In the genomic region with DNA sequence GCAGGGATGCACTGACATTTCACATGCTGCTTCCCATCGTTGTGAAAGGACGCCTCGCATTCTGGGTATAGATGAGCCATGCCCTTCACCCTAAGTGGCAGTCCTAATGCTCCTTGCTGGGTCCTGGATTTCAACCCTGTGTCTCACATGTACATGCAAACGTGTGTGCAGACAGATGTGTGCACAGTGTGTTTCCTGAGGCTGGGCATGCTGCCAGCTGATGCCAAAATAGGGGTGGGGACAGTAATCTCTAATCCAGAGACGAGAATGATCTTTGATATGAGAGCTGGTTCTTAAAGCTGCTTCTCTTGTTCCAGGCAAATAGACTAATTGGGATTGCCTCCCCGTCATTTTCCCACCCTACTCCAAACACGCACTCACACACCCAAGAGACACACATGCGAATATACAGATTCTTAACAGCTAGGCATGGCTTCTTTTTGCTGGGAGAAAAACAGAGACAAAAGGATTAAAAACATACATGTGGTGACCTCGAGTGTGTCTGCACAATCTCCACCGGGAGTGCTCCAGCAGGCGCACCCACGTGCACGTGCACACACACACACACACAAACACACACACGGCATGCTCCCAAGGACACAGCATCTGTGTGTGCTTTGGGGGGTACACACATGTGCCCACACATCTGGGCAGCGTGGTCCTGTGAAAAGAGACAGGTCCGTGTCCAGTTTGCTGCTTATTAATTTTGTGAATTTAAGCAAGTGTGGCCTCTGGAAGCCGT, we compare ENCODE assay signal across 1 cellular context.
TF ChIP-seq lines count a peak whose summit lies in the region.

No MANE protein-coding gene starts in this region.

TF ChIP-seq in HepG2, 621 proteins besides CTCF, POLR2A, EP300 and RAD21 (continued from another document):
- TF ChIP-seq, protein P1, sequence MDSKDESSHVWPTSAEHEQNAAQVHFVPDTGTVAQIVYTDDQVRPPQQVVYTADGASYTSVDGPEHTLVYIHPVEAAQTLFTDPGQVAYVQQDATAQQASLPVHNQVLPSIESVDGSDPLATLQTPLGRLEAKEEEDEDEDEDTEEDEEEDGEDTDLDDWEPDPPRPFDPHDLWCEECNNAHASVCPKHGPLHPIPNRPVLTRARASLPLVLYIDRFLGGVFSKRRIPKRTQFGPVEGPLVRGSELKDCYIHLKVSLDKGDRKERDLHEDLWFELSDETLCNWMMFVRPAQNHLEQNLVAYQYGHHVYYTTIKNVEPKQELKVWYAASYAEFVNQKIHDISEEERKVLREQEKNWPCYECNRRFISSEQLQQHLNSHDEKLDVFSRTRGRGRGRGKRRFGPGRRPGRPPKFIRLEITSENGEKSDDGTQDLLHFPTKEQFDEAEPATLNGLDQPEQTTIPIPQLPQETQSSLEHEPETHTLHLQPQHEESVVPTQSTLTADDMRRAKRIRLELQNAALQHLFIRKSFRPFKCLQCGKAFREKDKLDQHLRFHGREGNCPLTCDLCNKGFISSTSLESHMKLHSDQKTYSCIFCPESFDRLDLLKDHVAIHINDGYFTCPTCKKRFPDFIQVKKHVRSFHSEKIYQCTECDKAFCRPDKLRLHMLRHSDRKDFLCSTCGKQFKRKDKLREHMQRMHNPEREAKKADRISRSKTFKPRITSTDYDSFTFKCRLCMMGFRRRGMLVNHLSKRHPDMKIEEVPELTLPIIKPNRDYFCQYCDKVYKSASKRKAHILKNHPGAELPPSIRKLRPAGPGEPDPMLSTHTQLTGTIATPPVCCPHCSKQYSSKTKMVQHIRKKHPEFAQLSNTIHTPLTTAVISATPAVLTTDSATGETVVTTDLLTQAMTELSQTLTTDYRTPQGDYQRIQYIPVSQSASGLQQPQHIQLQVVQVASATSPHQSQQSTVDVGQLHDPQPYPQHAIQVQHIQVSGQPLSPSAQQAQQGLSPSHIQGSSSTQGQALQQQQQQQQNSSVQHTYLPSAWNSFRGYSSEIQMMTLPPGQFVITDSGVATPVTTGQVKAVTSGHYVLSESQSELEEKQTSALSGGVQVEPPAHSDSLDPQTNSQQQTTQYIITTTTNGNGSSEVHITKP (CRISPR knock-in tag; IDR thresholded peaks at IDR 0.05; ENCODE audit: low read depth) = no peak
- TF ChIP-seq ZMAT3 (CRISPR knock-in tag; conservative IDR thresholded peaks at IDR 0.05) (no peak), MYNN (CRISPR knock-in tag; IDR thresholded peaks at IDR 0.05; ENCODE audit: low read depth) (no peak), TMF1 (CRISPR knock-in tag; IDR thresholded peaks at IDR 0.05; ENCODE audit: low read depth) (no peak), BHLHE40 (IDR thresholded peaks at IDR 0.05; ENCODE audit: low read length) (peak; percentile 30; the same call in 1 of the 2 replicates), RBAK (CRISPR knock-in tag; IDR thresholded peaks at IDR 0.05) (no peak), ZNF543 (CRISPR knock-in tag; IDR thresholded peaks at IDR 0.05) (no peak), YEATS2 (CRISPR knock-in tag; IDR thresholded peaks at IDR 0.05; ENCODE audit: borderline replicate concordance) (no peak), POLR2AphosphoS2 (IDR thresholded peaks at IDR 0.05; ENCODE audit: low read depth, low read length) (no peak), ZNF569 (CRISPR knock-in tag; IDR thresholded peaks at IDR 0.05; ENCODE audit: borderline replicate concordance) (no peak), GLI4 (CRISPR knock-in tag; IDR thresholded peaks at IDR 0.05; ENCODE audit: borderline replicate concordance) (no peak), ZNF256 (CRISPR knock-in tag; conservative IDR thresholded peaks at IDR 0.05) (no peak), PAWR (CRISPR knock-in tag; IDR thresholded peaks at IDR 0.05; ENCODE audit: borderline replicate concordance) (no peak), DNMT1 (CRISPR knock-in tag; IDR thresholded peaks at IDR 0.05) (no peak), MEIS2 (CRISPR knock-in tag; IDR thresholded peaks at IDR 0.05) (no peak), ZNF781 (CRISPR knock-in tag; IDR thresholded peaks at IDR 0.05; ENCODE audit: borderline replicate concordance, not compliant biosample characterization) (no peak), TARDBP (CRISPR knock-in tag; IDR thresholded peaks at IDR 0.05) (no peak), ZNF772 (CRISPR knock-in tag; IDR thresholded peaks at IDR 0.05) (no peak), ZBTB38 (CRISPR knock-in tag; IDR thresholded peaks at IDR 0.05) (no peak), HOXA9 (CRISPR knock-in tag; IDR thresholded peaks at IDR 0.05; ENCODE audit: borderline replicate concordance) (no peak), ZNF317 (CRISPR knock-in tag; IDR thresholded peaks at IDR 0.05) (no peak)
- TF ChIP-seq, protein P2, sequence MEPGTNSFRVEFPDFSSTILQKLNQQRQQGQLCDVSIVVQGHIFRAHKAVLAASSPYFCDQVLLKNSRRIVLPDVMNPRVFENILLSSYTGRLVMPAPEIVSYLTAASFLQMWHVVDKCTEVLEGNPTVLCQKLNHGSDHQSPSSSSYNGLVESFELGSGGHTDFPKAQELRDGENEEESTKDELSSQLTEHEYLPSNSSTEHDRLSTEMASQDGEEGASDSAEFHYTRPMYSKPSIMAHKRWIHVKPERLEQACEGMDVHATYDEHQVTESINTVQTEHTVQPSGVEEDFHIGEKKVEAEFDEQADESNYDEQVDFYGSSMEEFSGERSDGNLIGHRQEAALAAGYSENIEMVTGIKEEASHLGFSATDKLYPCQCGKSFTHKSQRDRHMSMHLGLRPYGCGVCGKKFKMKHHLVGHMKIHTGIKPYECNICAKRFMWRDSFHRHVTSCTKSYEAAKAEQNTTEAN (CRISPR knock-in tag; conservative IDR thresholded peaks at IDR 0.05) = 0 out of 2 replicates have a peak, but pooled peaks have one; percentile 23
- TF ChIP-seq, protein P3, sequence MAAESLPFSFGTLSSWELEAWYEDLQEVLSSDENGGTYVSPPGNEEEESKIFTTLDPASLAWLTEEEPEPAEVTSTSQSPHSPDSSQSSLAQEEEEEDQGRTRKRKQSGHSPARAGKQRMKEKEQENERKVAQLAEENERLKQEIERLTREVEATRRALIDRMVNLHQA (CRISPR knock-in tag; IDR thresholded peaks at IDR 0.05) = no peak
- TF ChIP-seq, protein P4, sequence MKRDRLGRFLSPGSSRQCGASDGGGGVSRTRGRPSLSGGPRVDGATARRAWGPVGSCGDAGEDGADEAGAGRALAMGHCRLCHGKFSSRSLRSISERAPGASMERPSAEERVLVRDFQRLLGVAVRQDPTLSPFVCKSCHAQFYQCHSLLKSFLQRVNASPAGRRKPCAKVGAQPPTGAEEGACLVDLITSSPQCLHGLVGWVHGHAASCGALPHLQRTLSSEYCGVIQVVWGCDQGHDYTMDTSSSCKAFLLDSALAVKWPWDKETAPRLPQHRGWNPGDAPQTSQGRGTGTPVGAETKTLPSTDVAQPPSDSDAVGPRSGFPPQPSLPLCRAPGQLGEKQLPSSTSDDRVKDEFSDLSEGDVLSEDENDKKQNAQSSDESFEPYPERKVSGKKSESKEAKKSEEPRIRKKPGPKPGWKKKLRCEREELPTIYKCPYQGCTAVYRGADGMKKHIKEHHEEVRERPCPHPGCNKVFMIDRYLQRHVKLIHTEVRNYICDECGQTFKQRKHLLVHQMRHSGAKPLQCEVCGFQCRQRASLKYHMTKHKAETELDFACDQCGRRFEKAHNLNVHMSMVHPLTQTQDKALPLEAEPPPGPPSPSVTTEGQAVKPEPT (CRISPR knock-in tag; IDR thresholded peaks at IDR 0.05; ENCODE audit: low read depth) = no peak
- TF ChIP-seq, protein P5, sequence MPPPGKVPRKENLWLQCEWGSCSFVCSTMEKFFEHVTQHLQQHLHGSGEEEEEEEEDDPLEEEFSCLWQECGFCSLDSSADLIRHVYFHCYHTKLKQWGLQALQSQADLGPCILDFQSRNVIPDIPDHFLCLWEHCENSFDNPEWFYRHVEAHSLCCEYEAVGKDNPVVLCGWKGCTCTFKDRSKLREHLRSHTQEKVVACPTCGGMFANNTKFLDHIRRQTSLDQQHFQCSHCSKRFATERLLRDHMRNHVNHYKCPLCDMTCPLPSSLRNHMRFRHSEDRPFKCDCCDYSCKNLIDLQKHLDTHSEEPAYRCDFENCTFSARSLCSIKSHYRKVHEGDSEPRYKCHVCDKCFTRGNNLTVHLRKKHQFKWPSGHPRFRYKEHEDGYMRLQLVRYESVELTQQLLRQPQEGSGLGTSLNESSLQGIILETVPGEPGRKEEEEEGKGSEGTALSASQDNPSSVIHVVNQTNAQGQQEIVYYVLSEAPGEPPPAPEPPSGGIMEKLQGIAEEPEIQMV (CRISPR knock-in tag; IDR thresholded peaks at IDR 0.05; ENCODE audit: low read depth) = no peak
- TF ChIP-seq, protein P6, sequence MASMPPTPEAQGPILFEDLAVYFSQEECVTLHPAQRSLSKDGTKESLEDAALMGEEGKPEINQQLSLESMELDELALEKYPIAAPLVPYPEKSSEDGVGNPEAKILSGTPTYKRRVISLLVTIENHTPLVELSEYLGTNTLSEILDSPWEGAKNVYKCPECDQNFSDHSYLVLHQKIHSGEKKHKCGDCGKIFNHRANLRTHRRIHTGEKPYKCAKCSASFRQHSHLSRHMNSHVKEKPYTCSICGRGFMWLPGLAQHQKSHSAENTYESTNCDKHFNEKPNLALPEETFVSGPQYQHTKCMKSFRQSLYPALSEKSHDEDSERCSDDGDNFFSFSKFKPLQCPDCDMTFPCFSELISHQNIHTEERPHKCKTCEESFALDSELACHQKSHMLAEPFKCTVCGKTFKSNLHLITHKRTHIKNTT (CRISPR knock-in tag; IDR thresholded peaks at IDR 0.05) = no peak
- TF ChIP-seq, protein P7, sequence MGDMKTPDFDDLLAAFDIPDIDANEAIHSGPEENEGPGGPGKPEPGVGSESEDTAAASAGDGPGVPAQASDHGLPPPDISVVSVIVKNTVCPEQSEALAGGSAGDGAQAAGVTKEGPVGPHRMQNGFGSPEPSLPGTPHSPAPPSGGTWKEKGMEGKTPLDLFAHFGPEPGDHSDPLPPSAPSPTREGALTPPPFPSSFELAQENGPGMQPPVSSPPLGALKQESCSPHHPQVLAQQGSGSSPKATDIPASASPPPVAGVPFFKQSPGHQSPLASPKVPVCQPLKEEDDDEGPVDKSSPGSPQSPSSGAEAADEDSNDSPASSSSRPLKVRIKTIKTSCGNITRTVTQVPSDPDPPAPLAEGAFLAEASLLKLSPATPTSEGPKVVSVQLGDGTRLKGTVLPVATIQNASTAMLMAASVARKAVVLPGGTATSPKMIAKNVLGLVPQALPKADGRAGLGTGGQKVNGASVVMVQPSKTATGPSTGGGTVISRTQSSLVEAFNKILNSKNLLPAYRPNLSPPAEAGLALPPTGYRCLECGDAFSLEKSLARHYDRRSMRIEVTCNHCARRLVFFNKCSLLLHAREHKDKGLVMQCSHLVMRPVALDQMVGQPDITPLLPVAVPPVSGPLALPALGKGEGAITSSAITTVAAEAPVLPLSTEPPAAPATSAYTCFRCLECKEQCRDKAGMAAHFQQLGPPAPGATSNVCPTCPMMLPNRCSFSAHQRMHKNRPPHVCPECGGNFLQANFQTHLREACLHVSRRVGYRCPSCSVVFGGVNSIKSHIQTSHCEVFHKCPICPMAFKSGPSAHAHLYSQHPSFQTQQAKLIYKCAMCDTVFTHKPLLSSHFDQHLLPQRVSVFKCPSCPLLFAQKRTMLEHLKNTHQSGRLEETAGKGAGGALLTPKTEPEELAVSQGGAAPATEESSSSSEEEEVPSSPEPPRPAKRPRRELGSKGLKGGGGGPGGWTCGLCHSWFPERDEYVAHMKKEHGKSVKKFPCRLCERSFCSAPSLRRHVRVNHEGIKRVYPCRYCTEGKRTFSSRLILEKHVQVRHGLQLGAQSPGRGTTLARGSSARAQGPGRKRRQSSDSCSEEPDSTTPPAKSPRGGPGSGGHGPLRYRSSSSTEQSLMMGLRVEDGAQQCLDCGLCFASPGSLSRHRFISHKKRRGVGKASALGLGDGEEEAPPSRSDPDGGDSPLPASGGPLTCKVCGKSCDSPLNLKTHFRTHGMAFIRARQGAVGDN (CRISPR knock-in tag; IDR thresholded peaks at IDR 0.05) = 0 out of 2 replicates have a peak, but pooled peaks have one; percentile 9
- TF ChIP-seq, protein P8, sequence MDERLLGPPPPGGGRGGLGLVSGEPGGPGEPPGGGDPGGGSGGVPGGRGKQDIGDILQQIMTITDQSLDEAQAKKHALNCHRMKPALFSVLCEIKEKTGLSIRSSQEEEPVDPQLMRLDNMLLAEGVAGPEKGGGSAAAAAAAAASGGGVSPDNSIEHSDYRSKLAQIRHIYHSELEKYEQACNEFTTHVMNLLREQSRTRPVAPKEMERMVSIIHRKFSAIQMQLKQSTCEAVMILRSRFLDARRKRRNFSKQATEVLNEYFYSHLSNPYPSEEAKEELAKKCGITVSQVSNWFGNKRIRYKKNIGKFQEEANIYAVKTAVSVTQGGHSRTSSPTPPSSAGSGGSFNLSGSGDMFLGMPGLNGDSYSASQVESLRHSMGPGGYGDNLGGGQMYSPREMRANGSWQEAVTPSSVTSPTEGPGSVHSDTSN (CRISPR knock-in tag; IDR thresholded peaks at IDR 0.05) = no peak
- TF ChIP-seq, protein P9, sequence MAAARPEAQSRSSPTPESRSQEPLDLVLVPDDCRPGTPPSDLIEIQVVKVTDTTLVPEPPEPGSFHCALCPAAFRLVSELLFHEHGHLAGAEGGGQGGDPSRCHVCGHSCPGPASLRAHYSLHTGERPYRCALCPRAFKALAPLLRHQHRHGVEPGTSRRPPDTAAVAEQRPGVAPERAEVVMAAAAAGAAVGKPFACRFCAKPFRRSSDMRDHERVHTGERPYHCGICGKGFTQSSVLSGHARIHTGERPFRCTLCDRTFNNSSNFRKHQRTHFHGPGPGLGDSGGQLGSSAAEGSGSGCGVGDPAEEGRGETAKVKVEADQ (CRISPR knock-in tag; IDR thresholded peaks at IDR 0.05; ENCODE audit: borderline replicate concordance) = 0 out of 2 replicates have a peak, but pooled peaks have one; percentile 11
